In the genomic region with DNA sequence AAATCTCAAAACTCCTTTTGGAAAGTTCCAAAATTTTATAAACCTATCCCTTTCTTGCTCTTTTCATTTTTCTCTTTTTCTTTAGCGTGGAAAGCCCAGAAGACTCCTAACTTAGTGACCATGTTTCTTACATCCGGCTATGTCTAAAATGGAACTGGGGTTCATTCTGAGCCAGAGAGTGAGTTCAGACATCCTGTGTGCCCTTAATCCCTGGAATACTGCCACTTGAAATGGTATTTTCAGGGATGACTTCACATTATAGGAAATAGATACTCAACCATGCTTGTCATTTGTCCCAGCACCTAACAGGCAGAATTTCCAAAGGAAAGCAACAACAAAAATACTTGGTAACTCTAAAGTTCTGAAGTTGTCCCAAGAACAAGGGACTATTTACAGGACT, we compare ENCODE assay signal across 30 cellular contexts.
DNase-seq lines count a peak whose midpoint lies in the region; ATAC-seq and TF ChIP-seq lines count a peak whose summit lies in the region.
"Had no signal": no experiment of that assay in that cellular context is flagged by ENCODE, and none has a peak within 500 bp of the region (broad histone marks: within the 10 kb centered on the region; RNA-seq: fewer than 3 reads in every experiment).

No MANE protein-coding gene starts in this region.

- no peak overlapping the region for H3K4me3 ChIP-seq in heart left ventricle
- H3K4me3 ChIP-seq in subcutaneous abdominal adipose tissue (ENCODE audit: low read depth in 1 of 5, low read length in 5 of 5): no peak overlapping the region
- H3K4me3 ChIP-seq: gastroesophageal sphincter, GM23248, prostate gland, skin epidermis, suprapubic skin, upper lobe of right lung had no signal

- POLR2A ChIA-PET in CD4-positive, alpha-beta T cell (lab: Charles Lee): no interaction called here

- TF ChIP-seq POLR2A in heart left ventricle (IDR thresholded peaks at IDR 0.05): no peak

- H3K4me1 Mint-ChIP-seq in CD4-positive, alpha-beta T cell (ENCODE audit: low read depth): no peaks in the 10 kb centered on the region
- H3K4me1 Mint-ChIP-seq: activated naive CD8-positive, alpha-beta T cell treated with anti-CD3 and anti-CD28 coated beads, Interleukin-2, amount 50 U/mL, for 24 hours; CD4-positive, CD25-positive, alpha-beta regulatory T cell; immature natural killer cell had no signal

- H3K27ac Mint-ChIP-seq in CD4-positive, alpha-beta T cell: no peak overlapping the region
- H3K27ac Mint-ChIP-seq: activated naive CD8-positive, alpha-beta T cell treated with anti-CD3 and anti-CD28 coated beads, Interleukin-2, amount 50 U/mL, for 24 hours; immature natural killer cell; stimulated activated naive B cell treated with anti-CD40 and anti-IgM and Interleukin-4, amounts not matched to agents 10 μg/mL and 1 μg/mL and 100 μg/mL, for 72 hours; T-helper 1 cell treated with Interleukin-12 subunit alpha and Interleukin-12 subunit beta and Interleukin-4 antibody, amounts not matched to agents 30 μg/mL and 1 μg/mL, for 36 hours had no signal

- H3K4me3 Mint-ChIP-seq in CD4-positive, alpha-beta T cell: no peak overlapping the region
- H3K4me3 Mint-ChIP-seq: activated naive CD8-positive, alpha-beta T cell treated with anti-CD3 and anti-CD28 coated beads, Interleukin-2, amount 50 U/mL, for 24 hours; CD4-positive, CD25-positive, alpha-beta regulatory T cell; immature natural killer cell; stimulated activated naive B cell treated with anti-CD40 and anti-IgM and Interleukin-4, amounts not matched to agents 10 μg/mL and 1 μg/mL and 100 μg/mL, for 72 hours; T-helper 1 cell treated with Interleukin-12 subunit alpha and Interleukin-12 subunit beta and Interleukin-4 antibody, amounts not matched to agents 30 μg/mL and 1 μg/mL, for 36 hours had no signal

- H3K27ac ChIP-seq in heart left ventricle (peak overlapping the region in 10 of 12 donors; percentile 2 to 74 (median 26)), subcutaneous abdominal adipose tissue (ENCODE audit: low read depth, low read length) (peak overlapping the region; percentile 17)
- no peak overlapping the region for H3K27ac ChIP-seq in CD4-positive, alpha-beta T cell (ENCODE audit: low read depth, low read length)
- H3K27ac ChIP-seq: gastroesophageal sphincter, GM23248, prostate gland, skin epidermis, suprapubic skin, upper lobe of right lung had no signal

- WGBS in heart left ventricle, 4 donors: 36 to 50% (median 42%) methylated on average over 2 of the region's 2 CpGs

- H3K9ac ChIP-seq in subcutaneous abdominal adipose tissue (ENCODE audit: low read length in 5 of 5): no peak overlapping the region
- H3K9ac ChIP-seq: GM23248, SK-N-SH had no signal

- H3K9me3 ChIP-seq in heart left ventricle (peaks cover 0 to 26% (median 0%) of the 10 kb centered on the region in 12 donors), subcutaneous abdominal adipose tissue (ENCODE audit: control insufficient read depth in 5 of 5, low read length in 5 of 5) (no peaks in the 10 kb centered on the region)
- H3K9me3 ChIP-seq in CD4-positive, alpha-beta T cell (ENCODE audit: control insufficient read depth, low read length): no peaks in the 10 kb centered on the region
- H3K9me3 ChIP-seq: gastroesophageal sphincter, prostate gland, SK-N-SH, suprapubic skin, upper lobe of right lung had no signal

- peaks cover 9% of the 10 kb centered on the region for H3K9me3 Mint-ChIP-seq in CD4-positive, alpha-beta T cell

- DNase-seq in heart left ventricle: peak in 1 of 5 donors; percentile 15
- DNase-seq in Right ventricle myocardium superior: no peak
- peak; percentile 75 for DNase-seq in dermis blood vessel endothelial cell
- peak; percentile 80 for DNase-seq in myocyte (ENCODE audit: low read depth)
- DNase-seq in CD4-positive, alpha-beta T cell: no peak
- DNase-seq in activated CD4-positive, alpha-beta T cell treated with anti-CD3 and anti-CD28 coated beads, Interleukin-2, amount 50 U/mL, for 1 hour: no peak
- DNase-seq in HUDEP-2 (lab: John Stamatoyannopoulos, UW; ENCODE audit: unreplicated experiment in 76 of 76): no peak
- DNase-seq: activated CD4-positive, alpha-beta T cell treated with anti-CD3 and anti-CD28 coated beads, Interleukin-2, amount 50 U/mL, for 48 hours; activated naive CD8-positive, alpha-beta T cell treated with anti-CD3 and anti-CD28 coated beads, Interleukin-2, amount 50 U/mL, for 24 hours; activated T-cell treated with anti-CD3 and anti-CD28 coated beads, Interleukin-2, amount 50 U/mL, for 48 hours; CD4-positive, CD25-positive, alpha-beta regulatory T cell; central memory CD4-positive, alpha-beta T cell; cortex of kidney; GM23248; immature natural killer cell; IMR-90; mesendoderm; NCI-H1436 treated with DMSO at 0.1 percent for 48 hours; NCI-H2107; NCI-H510A; RPMI8226; SK-N-SH; stimulated activated naive B cell treated with anti-CD40 and anti-IgM and Interleukin-4, amounts not matched to agents 10 μg/mL and 1 μg/mL and 100 μg/mL, for 72 hours; upper lobe of right lung had no signal

- CTCF ChIA-PET in CD4-positive, alpha-beta T cell (lab: Charles Lee): no interaction called here

- H3K36me3 ChIP-seq in heart left ventricle (no peaks in the 10 kb centered on the region), subcutaneous abdominal adipose tissue (ENCODE audit: control insufficient read depth in 5 of 5, insufficient read depth in 5 of 5, low read length in 5 of 5) (no peaks in the 10 kb centered on the region)
- H3K36me3 ChIP-seq: gastroesophageal sphincter, prostate gland, suprapubic skin, upper lobe of right lung had no signal

- H3K36me3 Mint-ChIP-seq in CD4-positive, alpha-beta T cell (ENCODE audit: low read depth): no peaks in the 10 kb centered on the region
- H3K36me3 Mint-ChIP-seq: CD4-positive, CD25-positive, alpha-beta regulatory T cell; immature natural killer cell had no signal

- H3K27me3 ChIP-seq in heart left ventricle (no peaks in the 10 kb centered on the region), subcutaneous abdominal adipose tissue (ENCODE audit: control insufficient read depth in 5 of 5, insufficient read depth in 4 of 5, low read length in 5 of 5) (no peaks in the 10 kb centered on the region)
- H3K27me3 ChIP-seq in CD4-positive, alpha-beta T cell (ENCODE audit: control insufficient read depth, insufficient read depth, low read length): no peaks in the 10 kb centered on the region
- H3K27me3 ChIP-seq: gastroesophageal sphincter, suprapubic skin, upper lobe of right lung had no signal

- no peak for TF ChIP-seq CTCF in heart left ventricle (IDR thresholded peaks at IDR 0.05)
- no peak for TF ChIP-seq CTCF in CD4-positive, alpha-beta T cell (IDR thresholded peaks at IDR 0.05)

- H3K4me1 ChIP-seq in heart left ventricle (peaks cover 0 to 19% (median 11%) of the 10 kb centered on the region in 12 donors), subcutaneous abdominal adipose tissue (ENCODE audit: control insufficient read depth in 5 of 5, insufficient read depth in 5 of 5, low read length in 5 of 5) (peaks cover 0 to 2% (median 0%) of the 10 kb centered on the region in 5 donors)
- H3K4me1 ChIP-seq: prostate gland, suprapubic skin, upper lobe of right lung had no signal

- ATAC-seq in heart left ventricle: peak; percentile 55 to 87 (median 79)
- no peak for ATAC-seq in Right ventricle myocardium superior (ENCODE audit: poor library complexity)
- no peak for ATAC-seq in CD4-positive, alpha-beta T cell (ENCODE audit: poor library complexity)
- ATAC-seq: activated naive CD8-positive, alpha-beta T cell treated with anti-CD3 and anti-CD28 coated beads, Interleukin-2, amount 50 U/mL, for 24 hours; gastroesophageal sphincter; stimulated activated naive B cell treated with anti-CD40 and anti-IgM and Interleukin-4, amounts not matched to agents 10 μg/mL and 1 μg/mL and 100 μg/mL, for 72 hours; upper lobe of right lung had no signal

- H3K27me3 Mint-ChIP-seq in CD4-positive, alpha-beta T cell: no peaks in the 10 kb centered on the region
- H3K27me3 Mint-ChIP-seq: activated naive CD8-positive, alpha-beta T cell treated with anti-CD3 and anti-CD28 coated beads, Interleukin-2, amount 50 U/mL, for 24 hours; CD4-positive, CD25-positive, alpha-beta regulatory T cell; stimulated activated naive B cell treated with anti-CD40 and anti-IgM and Interleukin-4, amounts not matched to agents 10 μg/mL and 1 μg/mL and 100 μg/mL, for 72 hours had no signal

- intact Hi-C loops in heart left ventricle (cut with DNase I) (no loop called here), Right ventricle myocardium superior (cut with DNase I) (no loop called here)
- intact Hi-C loops in CD4-positive, alpha-beta T cell (cut with DNase I, micrococcal nuclease): no loop called here

Comparison
In these comparisons a context has a peak if more than half of its experiments do, and no peak if none do; other contexts are left out.
1. ATAC-seq: peak in heart left ventricle (4 of 4); none in Right ventricle myocardium superior (single experiment) and CD4-positive, alpha-beta T cell (single experiment).
2. DNase-seq: peak in dermis blood vessel endothelial cell (single experiment) and myocyte (single experiment); none in Right ventricle myocardium superior (single experiment), CD4-positive, alpha-beta T cell (0 of 10), activated CD4-positive, alpha-beta T cell treated with anti-CD3 and anti-CD28 coated beads, Interleukin-2, amount 50 U/mL, for 1 hour (single experiment) and HUDEP-2 (0 of 76).